8 cellular contexts compared by ENCODE assay signal in genomic region chr17:81094744-81095607, GRCh38.
DNase-seq lines count a peak whose midpoint lies in the region; ATAC-seq and TF ChIP-seq lines count a peak whose summit lies in the region.

No MANE protein-coding gene starts in this region.

- H3K4me1 Mint-ChIP-seq in mesothelial cell of epicardium = peaks cover 40% of the 10 kb centered on the region

- H3K4me3 ChIP-seq in HFF-Myc (replicated peaks; ENCODE audit: low read depth, low read length) = no peak overlapping the region

- ATAC-seq in GM19023 (IDR thresholded peaks at IDR 0.05; ENCODE audit: unreplicated experiment) (no peak), HG02571 (IDR thresholded peaks at IDR 0.05; ENCODE audit: unreplicated experiment) (no peak)

- no peaks in the 10 kb centered on the region for H3K9me3 Mint-ChIP-seq in mesothelial cell of epicardium

- TF ChIP-seq CTCF in HFF-Myc (IDR thresholded peaks at IDR 0.05; ENCODE audit: low read depth, low read length, missing control alignments) (no peak), mesothelial cell of epicardium (IDR thresholded peaks at IDR 0.05; ENCODE audit: unreplicated experiment) (no peak)

- H3K4me3 Mint-ChIP-seq in mesothelial cell of epicardium = peak overlapping the region; percentile 10

- DNase-seq in HFF-Myc (ENCODE audit: extremely low read depth, low read depth) (peak; percentile 99), NCI-H526 treated with DMSO at 0.1 percent for 48 hours (lab: John Stamatoyannopoulos, UW) (peak; percentile 21), mesothelial cell of epicardium (ENCODE audit: low spot score in 2 of 2, unreplicated experiment in 2 of 2) (peak; percentile 62 to 77)
- DNase-seq in activated CD8-positive, alpha-beta memory T cell treated with anti-CD3 and anti-CD28 coated beads for 24 hours = peak; percentile 97
- peak; percentile 56 for DNase-seq in effector CD8-positive, alpha-beta T cell (lab: John Stamatoyannopoulos, UW)
- DNase-seq in stimulated activated CD8-positive, alpha-beta memory T cell treated with anti-CD3 and anti-CD28 coated beads, Interleukin-12 subunit alpha, Interleukin-12 subunit beta, amount 100 ng/mL, for 4 hours (ENCODE audit: low read depth) = peak; percentile 92

- no peaks in the 10 kb centered on the region for H3K36me3 Mint-ChIP-seq in mesothelial cell of epicardium

- H3K27ac Mint-ChIP-seq in mesothelial cell of epicardium = peak overlapping the region; percentile 72

- no peaks in the 10 kb centered on the region for H3K27me3 Mint-ChIP-seq in mesothelial cell of epicardium (ENCODE audit: low read depth)

Comparison
In these comparisons a context has a peak if more than half of its experiments do, and no peak if none do; other contexts are left out.
1. DNase-seq: peak in every context shown above with its lines; median percentile 99 in HFF-Myc; 97 in activated CD8-positive, alpha-beta memory T cell treated with anti-CD3 and anti-CD28 coated beads for 24 hours; 92 in stimulated activated CD8-positive, alpha-beta memory T cell treated with anti-CD3 and anti-CD28 coated beads, Interleukin-12 subunit alpha, Interleukin-12 subunit beta, amount 100 ng/mL, for 4 hours; 70 in mesothelial cell of epicardium; 56 in effector CD8-positive, alpha-beta T cell; 21 in NCI-H526 treated with DMSO at 0.1 percent for 48 hours.